In the genomic region with DNA sequence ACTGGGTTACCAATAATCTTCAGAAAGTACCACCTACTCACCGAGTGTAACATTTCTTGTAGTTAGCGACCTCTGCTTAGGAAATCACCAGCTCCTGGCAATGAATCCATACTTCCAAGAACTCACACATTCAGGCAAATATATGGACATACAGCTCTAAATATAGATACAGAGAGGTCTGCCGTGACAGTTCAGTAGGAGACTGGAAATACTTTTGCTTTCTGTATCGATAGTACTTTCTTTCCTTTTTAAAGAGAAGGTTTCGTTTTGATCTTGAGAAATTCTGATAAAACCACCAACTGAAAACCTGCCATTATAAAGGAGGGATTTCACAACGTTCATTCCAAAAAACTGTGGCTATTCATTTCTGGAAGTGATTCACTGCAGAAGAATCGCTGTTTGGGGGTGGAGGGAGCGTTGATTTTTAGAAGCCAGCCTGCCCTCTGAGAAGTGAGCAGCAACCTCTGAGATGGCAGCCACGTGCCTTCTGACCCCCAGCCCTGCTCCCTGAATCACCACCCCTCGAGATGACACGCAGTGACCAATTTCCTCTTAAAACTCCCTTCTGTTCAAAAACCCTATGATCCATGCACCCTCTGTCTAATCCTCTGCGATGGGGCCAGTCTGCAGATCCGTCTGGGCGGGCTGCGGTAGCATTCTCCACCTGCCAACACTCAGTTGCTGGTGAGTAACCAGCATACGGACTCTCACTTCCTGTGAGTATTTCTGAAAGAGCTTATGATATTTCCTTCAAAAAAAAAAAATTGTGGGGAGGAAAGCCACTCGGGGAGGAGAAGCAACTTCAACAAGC, we compare ENCODE assay signal across 1 cellular context.
TF ChIP-seq lines count a peak whose summit lies in the region.

No MANE protein-coding gene starts in this region.

TF ChIP-seq in HepG2, 621 proteins besides CTCF, POLR2A, EP300 and RAD21 (continued from another document and continues in another):
- TF ChIP-seq, protein P1, sequence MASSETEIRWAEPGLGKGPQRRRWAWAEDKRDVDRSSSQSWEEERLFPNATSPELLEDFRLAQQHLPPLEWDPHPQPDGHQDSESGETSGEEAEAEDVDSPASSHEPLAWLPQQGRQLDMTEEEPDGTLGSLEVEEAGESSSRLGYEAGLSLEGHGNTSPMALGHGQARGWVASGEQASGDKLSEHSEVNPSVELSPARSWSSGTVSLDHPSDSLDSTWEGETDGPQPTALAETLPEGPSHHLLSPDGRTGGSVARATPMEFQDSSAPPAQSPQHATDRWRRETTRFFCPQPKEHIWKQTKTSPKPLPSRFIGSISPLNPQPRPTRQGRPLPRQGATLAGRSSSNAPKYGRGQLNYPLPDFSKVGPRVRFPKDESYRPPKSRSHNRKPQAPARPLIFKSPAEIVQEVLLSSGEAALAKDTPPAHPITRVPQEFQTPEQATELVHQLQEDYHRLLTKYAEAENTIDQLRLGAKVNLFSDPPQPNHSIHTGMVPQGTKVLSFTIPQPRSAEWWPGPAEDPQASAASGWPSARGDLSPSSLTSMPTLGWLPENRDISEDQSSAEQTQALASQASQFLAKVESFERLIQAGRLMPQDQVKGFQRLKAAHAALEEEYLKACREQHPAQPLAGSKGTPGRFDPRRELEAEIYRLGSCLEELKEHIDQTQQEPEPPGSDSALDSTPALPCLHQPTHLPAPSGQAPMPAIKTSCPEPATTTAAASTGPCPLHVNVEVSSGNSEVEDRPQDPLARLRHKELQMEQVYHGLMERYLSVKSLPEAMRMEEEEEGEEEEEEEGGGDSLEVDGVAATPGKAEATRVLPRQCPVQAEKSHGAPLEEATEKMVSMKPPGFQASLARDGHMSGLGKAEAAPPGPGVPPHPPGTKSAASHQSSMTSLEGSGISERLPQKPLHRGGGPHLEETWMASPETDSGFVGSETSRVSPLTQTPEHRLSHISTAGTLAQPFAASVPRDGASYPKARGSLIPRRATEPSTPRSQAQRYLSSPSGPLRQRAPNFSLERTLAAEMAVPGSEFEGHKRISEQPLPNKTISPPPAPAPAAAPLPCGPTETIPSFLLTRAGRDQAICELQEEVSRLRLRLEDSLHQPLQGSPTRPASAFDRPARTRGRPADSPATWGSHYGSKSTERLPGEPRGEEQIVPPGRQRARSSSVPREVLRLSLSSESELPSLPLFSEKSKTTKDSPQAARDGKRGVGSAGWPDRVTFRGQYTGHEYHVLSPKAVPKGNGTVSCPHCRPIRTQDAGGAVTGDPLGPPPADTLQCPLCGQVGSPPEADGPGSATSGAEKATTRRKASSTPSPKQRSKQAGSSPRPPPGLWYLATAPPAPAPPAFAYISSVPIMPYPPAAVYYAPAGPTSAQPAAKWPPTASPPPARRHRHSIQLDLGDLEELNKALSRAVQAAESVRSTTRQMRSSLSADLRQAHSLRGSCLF (CRISPR knock-in tag; IDR thresholded peaks at IDR 0.05; ENCODE audit: borderline replicate concordance), result no peak
- no peak for TF ChIP-seq RFX5 (IDR thresholded peaks at IDR 0.05; ENCODE audit: low read depth, low read length)
- peak in 1 of 2 experiments; percentile 53; a peak in 3 of 4 replicates for TF ChIP-seq NR2F1 (CRISPR knock-in tag; IDR thresholded peaks at IDR 0.05)
- no peak; the same call in none of the 2 replicates for TF ChIP-seq GATAD2A (CRISPR knock-in tag; IDR thresholded peaks at IDR 0.05)
- TF ChIP-seq, protein P2, sequence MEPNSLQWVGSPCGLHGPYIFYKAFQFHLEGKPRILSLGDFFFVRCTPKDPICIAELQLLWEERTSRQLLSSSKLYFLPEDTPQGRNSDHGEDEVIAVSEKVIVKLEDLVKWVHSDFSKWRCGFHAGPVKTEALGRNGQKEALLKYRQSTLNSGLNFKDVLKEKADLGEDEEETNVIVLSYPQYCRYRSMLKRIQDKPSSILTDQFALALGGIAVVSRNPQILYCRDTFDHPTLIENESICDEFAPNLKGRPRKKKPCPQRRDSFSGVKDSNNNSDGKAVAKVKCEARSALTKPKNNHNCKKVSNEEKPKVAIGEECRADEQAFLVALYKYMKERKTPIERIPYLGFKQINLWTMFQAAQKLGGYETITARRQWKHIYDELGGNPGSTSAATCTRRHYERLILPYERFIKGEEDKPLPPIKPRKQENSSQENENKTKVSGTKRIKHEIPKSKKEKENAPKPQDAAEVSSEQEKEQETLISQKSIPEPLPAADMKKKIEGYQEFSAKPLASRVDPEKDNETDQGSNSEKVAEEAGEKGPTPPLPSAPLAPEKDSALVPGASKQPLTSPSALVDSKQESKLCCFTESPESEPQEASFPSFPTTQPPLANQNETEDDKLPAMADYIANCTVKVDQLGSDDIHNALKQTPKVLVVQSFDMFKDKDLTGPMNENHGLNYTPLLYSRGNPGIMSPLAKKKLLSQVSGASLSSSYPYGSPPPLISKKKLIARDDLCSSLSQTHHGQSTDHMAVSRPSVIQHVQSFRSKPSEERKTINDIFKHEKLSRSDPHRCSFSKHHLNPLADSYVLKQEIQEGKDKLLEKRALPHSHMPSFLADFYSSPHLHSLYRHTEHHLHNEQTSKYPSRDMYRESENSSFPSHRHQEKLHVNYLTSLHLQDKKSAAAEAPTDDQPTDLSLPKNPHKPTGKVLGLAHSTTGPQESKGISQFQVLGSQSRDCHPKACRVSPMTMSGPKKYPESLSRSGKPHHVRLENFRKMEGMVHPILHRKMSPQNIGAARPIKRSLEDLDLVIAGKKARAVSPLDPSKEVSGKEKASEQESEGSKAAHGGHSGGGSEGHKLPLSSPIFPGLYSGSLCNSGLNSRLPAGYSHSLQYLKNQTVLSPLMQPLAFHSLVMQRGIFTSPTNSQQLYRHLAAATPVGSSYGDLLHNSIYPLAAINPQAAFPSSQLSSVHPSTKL (CRISPR knock-in tag; IDR thresholded peaks at IDR 0.05), result peak; percentile 63; the same call in 1 of the 2 replicates
- TF ChIP-seq CEBPG (CRISPR knock-in tag; IDR thresholded peaks at IDR 0.05), result no peak; the same call in none of the 2 replicates
- no peak for TF ChIP-seq SOX13 (IDR thresholded peaks at IDR 0.05)
- TF ChIP-seq SOX13 (CRISPR knock-in tag; conservative IDR thresholded peaks at IDR 0.05 in 1 of 2, IDR thresholded peaks at IDR 0.05 in 1 of 2), result peak in 1 of 2 experiments; percentile 34; a peak in 1 of 4 replicates
- no peak for TF ChIP-seq MXD4 (CRISPR knock-in tag; IDR thresholded peaks at IDR 0.05)
- TF ChIP-seq NAIF1 (CRISPR knock-in tag; IDR thresholded peaks at IDR 0.05; ENCODE audit: borderline replicate concordance), result no peak
- TF ChIP-seq MLLT10 (CRISPR knock-in tag; IDR thresholded peaks at IDR 0.05), result no peak
- TF ChIP-seq SNAPC2 (CRISPR knock-in tag; IDR thresholded peaks at IDR 0.05), result 0 out of 2 replicates have a peak, but pooled peaks have one; percentile 65
- TF ChIP-seq, protein P3, sequence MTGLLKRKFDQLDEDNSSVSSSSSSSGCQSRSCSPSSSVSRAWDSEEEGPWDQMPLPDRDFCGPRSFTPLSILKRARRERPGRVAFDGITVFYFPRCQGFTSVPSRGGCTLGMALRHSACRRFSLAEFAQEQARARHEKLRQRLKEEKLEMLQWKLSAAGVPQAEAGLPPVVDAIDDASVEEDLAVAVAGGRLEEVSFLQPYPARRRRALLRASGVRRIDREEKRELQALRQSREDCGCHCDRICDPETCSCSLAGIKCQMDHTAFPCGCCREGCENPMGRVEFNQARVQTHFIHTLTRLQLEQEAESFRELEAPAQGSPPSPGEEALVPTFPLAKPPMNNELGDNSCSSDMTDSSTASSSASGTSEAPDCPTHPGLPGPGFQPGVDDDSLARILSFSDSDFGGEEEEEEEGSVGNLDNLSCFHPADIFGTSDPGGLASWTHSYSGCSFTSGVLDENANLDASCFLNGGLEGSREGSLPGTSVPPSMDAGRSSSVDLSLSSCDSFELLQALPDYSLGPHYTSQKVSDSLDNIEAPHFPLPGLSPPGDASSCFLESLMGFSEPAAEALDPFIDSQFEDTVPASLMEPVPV (CRISPR knock-in tag; IDR thresholded peaks at IDR 0.05), result no peak
- TF ChIP-seq, protein P4, sequence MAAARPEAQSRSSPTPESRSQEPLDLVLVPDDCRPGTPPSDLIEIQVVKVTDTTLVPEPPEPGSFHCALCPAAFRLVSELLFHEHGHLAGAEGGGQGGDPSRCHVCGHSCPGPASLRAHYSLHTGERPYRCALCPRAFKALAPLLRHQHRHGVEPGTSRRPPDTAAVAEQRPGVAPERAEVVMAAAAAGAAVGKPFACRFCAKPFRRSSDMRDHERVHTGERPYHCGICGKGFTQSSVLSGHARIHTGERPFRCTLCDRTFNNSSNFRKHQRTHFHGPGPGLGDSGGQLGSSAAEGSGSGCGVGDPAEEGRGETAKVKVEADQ (CRISPR knock-in tag; IDR thresholded peaks at IDR 0.05; ENCODE audit: borderline replicate concordance), result 0 out of 2 replicates have a peak, but pooled peaks have one; percentile 53
- TF ChIP-seq, protein P5, sequence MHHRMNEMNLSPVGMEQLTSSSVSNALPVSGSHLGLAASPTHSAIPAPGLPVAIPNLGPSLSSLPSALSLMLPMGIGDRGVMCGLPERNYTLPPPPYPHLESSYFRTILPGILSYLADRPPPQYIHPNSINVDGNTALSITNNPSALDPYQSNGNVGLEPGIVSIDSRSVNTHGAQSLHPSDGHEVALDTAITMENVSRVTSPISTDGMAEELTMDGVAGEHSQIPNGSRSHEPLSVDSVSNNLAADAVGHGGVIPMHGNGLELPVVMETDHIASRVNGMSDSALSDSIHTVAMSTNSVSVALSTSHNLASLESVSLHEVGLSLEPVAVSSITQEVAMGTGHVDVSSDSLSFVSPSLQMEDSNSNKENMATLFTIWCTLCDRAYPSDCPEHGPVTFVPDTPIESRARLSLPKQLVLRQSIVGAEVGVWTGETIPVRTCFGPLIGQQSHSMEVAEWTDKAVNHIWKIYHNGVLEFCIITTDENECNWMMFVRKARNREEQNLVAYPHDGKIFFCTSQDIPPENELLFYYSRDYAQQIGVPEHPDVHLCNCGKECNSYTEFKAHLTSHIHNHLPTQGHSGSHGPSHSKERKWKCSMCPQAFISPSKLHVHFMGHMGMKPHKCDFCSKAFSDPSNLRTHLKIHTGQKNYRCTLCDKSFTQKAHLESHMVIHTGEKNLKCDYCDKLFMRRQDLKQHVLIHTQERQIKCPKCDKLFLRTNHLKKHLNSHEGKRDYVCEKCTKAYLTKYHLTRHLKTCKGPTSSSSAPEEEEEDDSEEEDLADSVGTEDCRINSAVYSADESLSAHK (CRISPR knock-in tag; IDR thresholded peaks at IDR 0.05; ENCODE audit: borderline replicate concordance), result no peak
- no peak for TF ChIP-seq ZNF33B (CRISPR knock-in tag; IDR thresholded peaks at IDR 0.05)
- no peak for TF ChIP-seq XRCC5 (optimal IDR thresholded peaks at IDR 0.05; ENCODE audit: low read length)
- TF ChIP-seq ZNF256 (CRISPR knock-in tag; conservative IDR thresholded peaks at IDR 0.05), result no peak
- TF ChIP-seq DR1 (CRISPR knock-in tag; IDR thresholded peaks at IDR 0.05), result no peak
- no peak for TF ChIP-seq ZBTB20 (CRISPR knock-in tag; IDR thresholded peaks at IDR 0.05; ENCODE audit: borderline replicate concordance, low read depth)
- TF ChIP-seq NPAS2 (CRISPR knock-in tag; IDR thresholded peaks at IDR 0.05; ENCODE audit: borderline replicate concordance), result no peak
- TF ChIP-seq ZNF615 (CRISPR knock-in tag; IDR thresholded peaks at IDR 0.05; ENCODE audit: borderline replicate concordance), result no peak
- TF ChIP-seq, protein P6, sequence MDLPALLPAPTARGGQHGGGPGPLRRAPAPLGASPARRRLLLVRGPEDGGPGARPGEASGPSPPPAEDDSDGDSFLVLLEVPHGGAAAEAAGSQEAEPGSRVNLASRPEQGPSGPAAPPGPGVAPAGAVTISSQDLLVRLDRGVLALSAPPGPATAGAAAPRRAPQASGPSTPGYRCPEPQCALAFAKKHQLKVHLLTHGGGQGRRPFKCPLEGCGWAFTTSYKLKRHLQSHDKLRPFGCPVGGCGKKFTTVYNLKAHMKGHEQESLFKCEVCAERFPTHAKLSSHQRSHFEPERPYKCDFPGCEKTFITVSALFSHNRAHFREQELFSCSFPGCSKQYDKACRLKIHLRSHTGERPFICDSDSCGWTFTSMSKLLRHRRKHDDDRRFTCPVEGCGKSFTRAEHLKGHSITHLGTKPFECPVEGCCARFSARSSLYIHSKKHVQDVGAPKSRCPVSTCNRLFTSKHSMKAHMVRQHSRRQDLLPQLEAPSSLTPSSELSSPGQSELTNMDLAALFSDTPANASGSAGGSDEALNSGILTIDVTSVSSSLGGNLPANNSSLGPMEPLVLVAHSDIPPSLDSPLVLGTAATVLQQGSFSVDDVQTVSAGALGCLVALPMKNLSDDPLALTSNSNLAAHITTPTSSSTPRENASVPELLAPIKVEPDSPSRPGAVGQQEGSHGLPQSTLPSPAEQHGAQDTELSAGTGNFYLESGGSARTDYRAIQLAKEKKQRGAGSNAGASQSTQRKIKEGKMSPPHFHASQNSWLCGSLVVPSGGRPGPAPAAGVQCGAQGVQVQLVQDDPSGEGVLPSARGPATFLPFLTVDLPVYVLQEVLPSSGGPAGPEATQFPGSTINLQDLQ (CRISPR knock-in tag; IDR thresholded peaks at IDR 0.05), result no peak
- peak; percentile 70; the same call in 1 of the 2 replicates for TF ChIP-seq DNMT3B (CRISPR knock-in tag; conservative IDR thresholded peaks at IDR 0.05)
- no peak for TF ChIP-seq POLR2AphosphoS2 (IDR thresholded peaks at IDR 0.05; ENCODE audit: low read depth, low read length)
- TF ChIP-seq, protein P7, sequence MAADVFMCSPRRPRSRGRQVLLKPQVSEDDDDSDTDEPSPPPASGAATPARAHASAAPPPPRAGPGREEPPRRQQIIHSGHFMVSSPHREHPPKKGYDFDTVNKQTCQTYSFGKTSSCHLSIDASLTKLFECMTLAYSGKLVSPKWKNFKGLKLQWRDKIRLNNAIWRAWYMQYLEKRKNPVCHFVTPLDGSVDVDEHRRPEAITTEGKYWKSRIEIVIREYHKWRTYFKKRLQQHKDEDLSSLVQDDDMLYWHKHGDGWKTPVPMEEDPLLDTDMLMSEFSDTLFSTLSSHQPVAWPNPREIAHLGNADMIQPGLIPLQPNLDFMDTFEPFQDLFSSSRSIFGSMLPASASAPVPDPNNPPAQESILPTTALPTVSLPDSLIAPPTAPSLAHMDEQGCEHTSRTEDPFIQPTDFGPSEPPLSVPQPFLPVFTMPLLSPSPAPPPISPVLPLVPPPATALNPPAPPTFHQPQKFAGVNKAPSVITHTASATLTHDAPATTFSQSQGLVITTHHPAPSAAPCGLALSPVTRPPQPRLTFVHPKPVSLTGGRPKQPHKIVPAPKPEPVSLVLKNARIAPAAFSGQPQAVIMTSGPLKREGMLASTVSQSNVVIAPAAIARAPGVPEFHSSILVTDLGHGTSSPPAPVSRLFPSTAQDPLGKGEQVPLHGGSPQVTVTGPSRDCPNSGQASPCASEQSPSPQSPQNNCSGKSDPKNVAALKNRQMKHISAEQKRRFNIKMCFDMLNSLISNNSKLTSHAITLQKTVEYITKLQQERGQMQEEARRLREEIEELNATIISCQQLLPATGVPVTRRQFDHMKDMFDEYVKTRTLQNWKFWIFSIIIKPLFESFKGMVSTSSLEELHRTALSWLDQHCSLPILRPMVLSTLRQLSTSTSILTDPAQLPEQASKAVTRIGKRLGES (CRISPR knock-in tag; IDR thresholded peaks at IDR 0.05; ENCODE audit: borderline replicate concordance), result no peak
- TF ChIP-seq ZNF468 (CRISPR knock-in tag; IDR thresholded peaks at IDR 0.05), result no peak
- TF ChIP-seq MBNL3 (CRISPR knock-in tag; conservative IDR thresholded peaks at IDR 0.05), result no peak
- no peak for TF ChIP-seq ZFYVE20 (CRISPR knock-in tag; IDR thresholded peaks at IDR 0.05; ENCODE audit: borderline replicate concordance, low read depth)
- no peak for TF ChIP-seq ZNF382 (CRISPR knock-in tag; IDR thresholded peaks at IDR 0.05; ENCODE audit: borderline replicate concordance)
- no peak for TF ChIP-seq NCOR1 (IDR thresholded peaks at IDR 0.05; ENCODE audit: borderline replicate concordance, low read length)
- TF ChIP-seq ZNF317 (CRISPR knock-in tag; IDR thresholded peaks at IDR 0.05), result 0 out of 2 replicates have a peak, but pooled peaks have one; percentile 31
